ENCODE assay signal across 19 cellular contexts in the genomic region with DNA sequence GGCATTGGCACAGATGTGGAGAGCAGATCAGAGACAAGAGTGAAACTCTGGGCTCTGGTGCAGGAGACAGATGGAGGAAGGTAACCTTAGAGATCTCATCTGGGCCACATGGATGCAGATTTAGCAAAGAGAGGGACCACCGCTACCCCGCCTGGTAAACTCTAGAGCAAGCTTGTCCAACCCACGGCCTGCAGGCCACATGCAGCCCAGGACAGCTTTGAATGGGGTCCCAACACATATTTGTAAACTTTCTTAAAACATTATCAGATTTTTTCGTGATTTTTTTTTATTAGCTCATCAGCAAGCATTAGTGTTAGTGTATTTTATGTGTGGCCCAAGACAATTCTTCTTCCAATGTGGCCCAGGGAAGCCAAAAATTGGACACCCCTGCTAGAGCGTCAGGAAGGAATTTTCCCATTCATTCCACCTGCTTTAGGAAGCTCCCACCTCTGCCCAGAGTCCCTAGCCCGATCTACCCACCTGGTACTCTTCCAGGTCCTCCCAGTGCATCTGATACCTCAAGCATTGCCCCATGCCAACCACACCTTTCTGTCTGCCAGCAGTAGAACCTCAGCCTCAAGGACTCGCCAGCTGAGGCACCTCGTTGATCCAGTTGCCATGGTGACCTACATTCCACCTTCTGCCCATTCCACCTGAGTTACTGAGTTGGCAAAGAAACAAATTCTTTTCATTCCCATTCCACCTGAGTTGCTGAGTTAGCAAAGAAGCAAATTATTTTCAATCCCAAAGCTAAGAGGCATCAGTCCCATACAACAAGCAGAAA. TPM values are rescaled to one million over a fixed set of nuclear protein-coding genes. Genes with fewer than 3 reads are reported as not detected.
A peak's percentile ranks its signal among the peaks of the same experiment; 100 is the strongest.
DNase-seq lines count a peak whose midpoint lies in the region; ATAC-seq and TF ChIP-seq lines count a peak whose summit lies in the region.
"Had no signal": no experiment of that assay in that cellular context is flagged by ENCODE, and none has a peak within 500 bp of the region (broad histone marks: within the 10 kb centered on the region; RNA-seq: fewer than 3 reads in every experiment).

A gene (minus strand): TSS at position 586 of the 784 bp plus-strand sequence. CDS start 52 bp downstream, at position 534.

- no TSS peak for BruUV-seq in Calu3 (replicated peaks; lab: Mats Ljungman, UMichigan)

- H3K9me3 Mint-ChIP-seq in Calu3 (ENCODE audit: low read depth, unreplicated experiment) = no peaks in the 10 kb centered on the region
- no peaks in the 10 kb centered on the region for H3K9me3 Mint-ChIP-seq in chondrocyte (ENCODE audit: low read depth)
- H3K9me3 Mint-ChIP-seq: activated T-helper 1 cell treated with anti-CD3 and anti-CD28 coated beads, Interleukin-12 subunit alpha, Interleukin-12 subunit beta, Interleukin-2, Interleukin-4 antibody, amounts not matched to agents 30 ng/mL and 10 ng/mL and 1 ng/mL, durations not matched to agents 14 hours and 24 hours and 36 hours; HFFc6; T-cell had no signal

- H3K4me1 Mint-ChIP-seq in Calu3 (ENCODE audit: low read depth, unreplicated experiment) (peaks cover 17% of the 10 kb centered on the region), chondrocyte (ENCODE audit: low read depth) (peaks cover 5% of the 10 kb centered on the region)
- H3K4me1 Mint-ChIP-seq: T-cell had no signal

- no peak for ATAC-seq in HG03469 (IDR thresholded peaks at IDR 0.05; ENCODE audit: unreplicated experiment)
- ATAC-seq: T-cell had no signal

- no peak within 1 kb of the TSS for H3K4me3 Mint-ChIP-seq in Calu3 (ENCODE audit: low read depth, unreplicated experiment)
- no peak within 1 kb of the TSS for H3K4me3 Mint-ChIP-seq in chondrocyte (ENCODE audit: unreplicated experiment)
- H3K4me3 Mint-ChIP-seq: activated T-helper 1 cell treated with anti-CD3 and anti-CD28 coated beads, Interleukin-12 subunit alpha, Interleukin-12 subunit beta, Interleukin-2, Interleukin-4 antibody, amounts not matched to agents 30 ng/mL and 10 ng/mL and 1 ng/mL, durations not matched to agents 14 hours and 24 hours and 36 hours; brain; HFFc6; T-cell had no signal

- H3K36me3 Mint-ChIP-seq in Calu3 (ENCODE audit: insufficient read depth, unreplicated experiment) (no peaks in the 10 kb centered on the region), chondrocyte (ENCODE audit: low read depth) (no peaks in the 10 kb centered on the region)
- H3K36me3 Mint-ChIP-seq: brain, T-cell had no signal

- peaks cover 38% of the 10 kb centered on the region for H3K27me3 Mint-ChIP-seq in Calu3 (ENCODE audit: unreplicated experiment)
- H3K27me3 Mint-ChIP-seq in chondrocyte (ENCODE audit: low read depth) = peaks cover 41% of the 10 kb centered on the region

- intact Hi-C loops in Calu3 (cut with micrococcal nuclease; ENCODE audit: unreplicated experiment) = no loop called here
- intact Hi-C loops in cardiac septum (cut with DNase I) = no loop called here

- DNase-seq in Calu3 = peak; percentile 70
- DNase-seq in NCI-H2029 treated with DMSO at 0.1 percent for 48 hours (lab: John Stamatoyannopoulos, UW) = peak; percentile 47
- DNase-seq in chondrocyte (ENCODE audit: low spot score) = peak; percentile 26
- DNase-seq in mesenteric fat pad (ENCODE audit: low spot score) = peak; percentile 57
- no peak for DNase-seq in globus pallidus (ENCODE audit: low spot score)
- no peak for DNase-seq in cardiac septum (ENCODE audit: low spot score)
- DNase-seq in dermis blood vessel endothelial cell = no peak
- DNase-seq: activated CD4-positive, alpha-beta T cell treated with anti-CD3 and anti-CD28 coated beads for 4 hours; GDM1; hippocampal formation; Karpas-422; midbrain; NCI-H2107; stimulated activated CD4-positive, alpha-beta T cell treated with anti-CD3 and anti-CD28 coated beads, Interleukin-2, amount 100 ng/mL, for 24 hours; T-cell had no signal

- H3K27ac Mint-ChIP-seq in Calu3 (ENCODE audit: unreplicated experiment) (peak within 1 kb of the TSS; percentile 17), chondrocyte (ENCODE audit: unreplicated experiment) (no peak within 1 kb of the TSS)
- H3K27ac Mint-ChIP-seq: activated T-helper 1 cell treated with anti-CD3 and anti-CD28 coated beads, Interleukin-12 subunit alpha, Interleukin-12 subunit beta, Interleukin-2, Interleukin-4 antibody, amounts not matched to agents 30 ng/mL and 10 ng/mL and 1 ng/mL, durations not matched to agents 14 hours and 24 hours and 36 hours; HFFc6; T-cell had no signal

- TF ChIP-seq CTCF in Calu3 (IDR thresholded peaks at IDR 0.05; ENCODE audit: unreplicated experiment) = no peak
- TF ChIP-seq CTCF in chondrocyte (IDR thresholded peaks at IDR 0.05) = no peak

- CTCF ChIA-PET in Calu3 (lab: Charles Lee) = no interaction called here

RNA-seq across cellular contexts. Expression of the gene that starts here (rescaled TPM):
- total RNA-seq in Calu3 (2022) (not detected in 2 replicates), chondrocyte (not detected in 3 replicates), mesenteric fat pad (not detected), cardiac septum (not detected), dermis blood vessel endothelial cell (not detected in 2 replicates)
- total RNA-seq: activated T-helper 1 cell treated with anti-CD3 and anti-CD28 coated beads, Interleukin-12 subunit alpha, Interleukin-12 subunit beta, Interleukin-2, Interleukin-4 antibody, amounts not matched to agents 30 ng/mL and 10 ng/mL and 1 ng/mL, durations not matched to agents 14 hours and 24 hours and 36 hours; HFFc6; T-cell had no signal

Comparison
In these comparisons a context has a peak if more than half of its experiments do, and no peak if none do; other contexts are left out.
1. Peak in DNase-seq in Calu3; RNA of the gene not detected or under 1 TPM.
2. Peak in DNase-seq in chondrocyte; RNA of the gene not detected or under 1 TPM.
3. Peak in DNase-seq in mesenteric fat pad; RNA of the gene not detected or under 1 TPM.